ENCODE assay signal across 24 cellular contexts in the genomic region with DNA sequence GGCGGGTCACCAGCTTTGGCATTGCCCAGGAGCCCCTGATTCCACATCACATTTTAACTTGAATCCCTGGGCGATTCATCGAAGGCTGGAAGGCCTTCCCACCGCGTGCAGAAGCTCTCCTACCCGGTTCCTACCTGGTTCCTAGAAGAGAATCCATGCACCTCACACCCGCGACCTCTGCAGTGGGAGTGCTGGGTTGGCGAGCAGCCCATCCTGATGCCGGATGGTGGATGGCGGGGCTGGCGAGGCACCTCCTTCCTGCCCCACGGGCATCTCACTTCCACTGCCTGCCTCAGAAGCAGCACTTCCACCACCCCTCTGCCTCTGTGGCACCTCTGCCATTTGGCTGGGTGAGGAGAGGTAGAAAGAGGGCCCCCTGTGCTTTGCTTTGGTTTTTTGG. TPM values are rescaled to one million over a fixed set of nuclear protein-coding genes. Genes with fewer than 3 reads are reported as not detected.
"Had no signal": no experiment of that assay in that cellular context is flagged by ENCODE, and none has a peak within 500 bp of the region (broad histone marks: within the 10 kb centered on the region; RNA-seq: fewer than 3 reads in every experiment).

No MANE protein-coding gene starts in this region.

- H3K4me3 ChIP-seq: breast epithelium, colonic mucosa, gastrocnemius medialis, hepatocyte, right lobe of liver, skin epidermis, tibial nerve had no signal

- H3K4me1 ChIP-seq: breast epithelium, colonic mucosa, gastrocnemius medialis, right lobe of liver had no signal

- H3K27me3 ChIP-seq: breast epithelium, colonic mucosa, gastrocnemius medialis, hepatocyte, right lobe of liver, tibial nerve had no signal

- H3K27ac ChIP-seq: breast epithelium, colonic mucosa, gastrocnemius medialis, hepatocyte, right lobe of liver, skin epidermis had no signal

- H3K36me3 ChIP-seq: breast epithelium, colonic mucosa had no signal

- H3K9me3 ChIP-seq: breast epithelium, colonic mucosa, gastrocnemius medialis, right lobe of liver, tibial nerve had no signal

- H3K4me2 ChIP-seq: hepatocyte had no signal

- H3K79me2 ChIP-seq: hepatocyte had no signal

- DNase-seq: activated CD4-positive, alpha-beta memory T cell treated with anti-CD3 and anti-CD28 coated beads, Interleukin-2, amount 10 ng/mL, durations not matched to agents 7 days and 5 days; activated CD4-positive, alpha-beta T cell treated with anti-CD3 and anti-CD28 coated beads for 1 hour; activated CD4-positive, alpha-beta T cell treated with anti-CD3 and anti-CD28 coated beads, Interleukin-2, amount 10 ng/mL, durations not matched to agents 7 days and 5 days; activated T-cell treated with anti-CD3 and anti-CD28 coated beads, Interleukin-2, amount 50 U/mL, for 48 hours; colonic mucosa; effector CD8-positive, alpha-beta T cell; gastrocnemius medialis; glutamatergic neuron; left colon; naive thymus-derived CD8-positive, alpha-beta T cell; stimulated activated CD4-positive, alpha-beta T cell treated with anti-CD3 and anti-CD28 coated beads, Interleukin-1b, Interleukin-23, amount 100 ng/mL, for 48 hours; stimulated activated CD4-positive, alpha-beta T cell treated with anti-CD3 and anti-CD28 coated beads, Interleukin-4, amount 100 ng/mL, for 4 hours; stimulated activated naive CD4-positive, alpha-beta T cell; T-helper 2 cell had no signal

- H2AFZ ChIP-seq: hepatocyte had no signal

- ATAC-seq: activated naive CD4-positive, alpha-beta T cell treated with anti-CD3 and anti-CD28 coated beads, Interleukin-2, amount 50 U/mL, for 72 hours; gastrocnemius medialis; left colon; naive thymus-derived CD8-positive, alpha-beta T cell; right lobe of liver had no signal

RNA-seq across cellular contexts. Expression of a gene that starts 36.2 kb away (rescaled TPM):
- total RNA-seq: activated naive CD4-positive, alpha-beta T cell treated with anti-CD3 and anti-CD28 coated beads, Interleukin-2, amount 50 U/mL, for 72 hours; activated T-helper 2 cell treated with anti-CD3 and anti-CD28 coated beads, Interferon-gamma antibody, Interleukin-2, Interleukin-4, amounts not matched to agents 10 μg/mL and 5 μg/mL and 100 μg/mL, durations not matched to agents 14 hours and 24 hours and 36 hours; dermis microvascular lymphatic vessel endothelial cell; osteocyte had no signal
- polyA plus RNA-seq: keratinocyte had no signal
